1 cellular context compared by ENCODE assay signal in the genomic region with DNA sequence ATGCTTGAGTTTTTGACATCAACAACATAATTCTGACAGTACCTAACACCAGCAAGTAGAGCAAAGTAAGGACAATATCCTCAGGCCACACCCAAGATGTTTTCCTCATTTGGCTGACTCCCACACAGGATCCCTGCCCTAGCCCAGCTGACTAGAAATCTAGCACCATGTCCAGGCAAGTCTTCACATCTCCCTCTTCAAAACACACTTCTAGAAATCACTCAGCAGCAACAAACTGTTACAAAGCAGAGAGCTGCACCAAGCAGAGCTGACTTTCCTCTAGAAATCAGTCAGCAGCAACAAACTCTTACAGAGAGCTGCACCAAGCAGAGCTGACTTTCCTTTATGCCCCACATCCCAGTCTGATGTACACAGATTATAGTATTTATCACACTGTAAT.
TF ChIP-seq lines count a peak whose summit lies in the region.

No MANE protein-coding gene starts in this region.

TF ChIP-seq in IMR-90, 13 proteins besides CTCF, POLR2A, EP300 and RAD21 (continued from another document):
- no peak for TF ChIP-seq MXI1 (IDR thresholded peaks at IDR 0.05; ENCODE audit: borderline replicate concordance, low read depth, low read length)
- no peak for TF ChIP-seq USF2 (IDR thresholded peaks at IDR 0.05; ENCODE audit: low read depth, low read length)
- no peak for TF ChIP-seq MAZ (IDR thresholded peaks at IDR 0.05; ENCODE audit: borderline replicate concordance, low read depth, low read length)
- no peak for TF ChIP-seq CHD1 (IDR thresholded peaks at IDR 0.05; ENCODE audit: low read depth, low read length)
- no peak for TF ChIP-seq FOS (IDR thresholded peaks at IDR 0.05; ENCODE audit: low read depth, low read length)
- no peak for TF ChIP-seq MAFK (IDR thresholded peaks at IDR 0.05; ENCODE audit: low read depth, low read length)
- TF ChIP-seq CEBPB (IDR thresholded peaks at IDR 0.05; ENCODE audit: low read depth, low read length): no peak
